9 cellular contexts compared by ENCODE assay signal in genomic region chr7:107879400-107880035, GRCh38. TPM values are rescaled to one million over a fixed set of nuclear protein-coding genes. Genes with fewer than 3 reads are reported as not detected.
DNase-seq lines count a peak whose midpoint lies in the region; ATAC-seq and TF ChIP-seq lines count a peak whose summit lies in the region.
"Had no signal": no experiment of that assay in that cellular context is flagged by ENCODE, and none has a peak within 500 bp of the region (broad histone marks: within the 10 kb centered on the region; RNA-seq: fewer than 3 reads in every experiment).

No MANE protein-coding gene starts in this region.

- no peaks in the 10 kb centered on the region for H3K27me3 ChIP-seq in MG63
- H3K27me3 ChIP-seq in SJCRH30, result no peaks in the 10 kb centered on the region
- peaks cover 0 to 6% of the 10 kb centered on the region in 2 donors for H3K27me3 ChIP-seq in left lung
- H3K27me3 ChIP-seq in tibial nerve, result no peaks in the 10 kb centered on the region

- no peak for TF ChIP-seq POLR2A in tibial nerve (IDR thresholded peaks at IDR 0.05)

- WGBS in tibial nerve, 2 donors, result 4 to 6% methylated on average over 3 of the region's 3 CpGs

- ATAC-seq in left lung, result peak; percentile 86

- DNase-seq in activated T-cell treated with anti-CD3 and anti-CD28 coated beads for 4 hours (peak; percentile 15), H4 (ENCODE audit: low spot score) (peak; percentile 70), MG63 (peak; percentile 24), SJCRH30 (peak; percentile 40 to 76), cerebellum (ENCODE audit: low spot score) (peak; percentile 60), left lung (no peak), tibial nerve (ENCODE audit: low spot score in 2 of 2) (peak in 1 of 2 donors; percentile 51)
- DNase-seq in activated T-cell treated with anti-CD3 and anti-CD28 coated beads, Interleukin-2, amount 50 U/mL, for 1 hour, result no peak

- no peak overlapping the region for H3K27ac ChIP-seq in SJCRH30
- H3K27ac ChIP-seq in left lung, result no peak overlapping the region
- no peak overlapping the region for H3K27ac ChIP-seq in tibial nerve
- H3K27ac ChIP-seq: epithelial cell of prostate had no signal

- peak; percentile 66 to 76 for TF ChIP-seq CTCF in left lung (IDR thresholded peaks at IDR 0.05)
- peak; percentile 58 to 74 (median 71) for TF ChIP-seq CTCF in tibial nerve (IDR thresholded peaks at IDR 0.05)

- no peak overlapping the region for H3K4me3 ChIP-seq in MG63
- no peak overlapping the region for H3K4me3 ChIP-seq in SJCRH30
- no peak overlapping the region for H3K4me3 ChIP-seq in left lung
- H3K4me3 ChIP-seq in tibial nerve, result no peak overlapping the region

- H3K9me3 ChIP-seq in MG63 (no peaks in the 10 kb centered on the region), SJCRH30 (replicated peaks) (no peaks in the 10 kb centered on the region), left lung (no peaks in the 10 kb centered on the region), tibial nerve (no peaks in the 10 kb centered on the region)

- H3K4me1 ChIP-seq in SJCRH30 (no peaks in the 10 kb centered on the region), left lung (peaks cover 0 to 28% of the 10 kb centered on the region in 2 donors), tibial nerve (peaks cover 0 to 10% (median 0%) of the 10 kb centered on the region in 4 donors)

- TF ChIP-seq EP300 in tibial nerve (IDR thresholded peaks at IDR 0.05), result no peak

- H3K36me3 ChIP-seq in MG63, result no peaks in the 10 kb centered on the region
- no peaks in the 10 kb centered on the region for H3K36me3 ChIP-seq in SJCRH30
- no peaks in the 10 kb centered on the region for H3K36me3 ChIP-seq in left lung
- no peaks in the 10 kb centered on the region for H3K36me3 ChIP-seq in tibial nerve

- intact Hi-C loops in left lung (cut with DNase I), result loop anchor here in 1 of 2 donors (10.0 kb wide), 1 partner anchor 135 kb away; the partner anchor contains the start of gene CBLL1

RNA-seq across cellular contexts. Expression of gene DLD, which starts 11.5 kb away (rescaled TPM):
- 127 and 130 TPM in 2 replicates for total RNA-seq in H4 (2014; rRNA removed; shearing (Covaris generic))
- total RNA-seq in MG63 (2014; rRNA removed; shearing (Covaris generic); ENCODE audit: low replicate concordance), result 8.7 and 44.3 TPM in 2 replicates
- 113 and 151 TPM in 2 replicates for total RNA-seq in SJCRH30 (2014; rRNA removed; shearing (Covaris generic))
- 70.8 TPM for total RNA-seq in cerebellum
- 10 to 100 TPM; 61.1 to 68.5 TPM for total RNA-seq in left lung
- total RNA-seq in tibial nerve, result 10 to 100 TPM; 43.5 to 67.3 (median 59.9) TPM

Comparison
In these comparisons a context has a peak if more than half of its experiments do, and no peak if none do; other contexts are left out.
1. DNase-seq: peak in activated T-cell treated with anti-CD3 and anti-CD28 coated beads for 4 hours (single experiment), H4 (single experiment), MG63 (single experiment), SJCRH30 (2 of 2) and cerebellum (single experiment); none in activated T-cell treated with anti-CD3 and anti-CD28 coated beads, Interleukin-2, amount 50 U/mL, for 1 hour (single experiment) and left lung (0 of 2).